In the genomic region with DNA sequence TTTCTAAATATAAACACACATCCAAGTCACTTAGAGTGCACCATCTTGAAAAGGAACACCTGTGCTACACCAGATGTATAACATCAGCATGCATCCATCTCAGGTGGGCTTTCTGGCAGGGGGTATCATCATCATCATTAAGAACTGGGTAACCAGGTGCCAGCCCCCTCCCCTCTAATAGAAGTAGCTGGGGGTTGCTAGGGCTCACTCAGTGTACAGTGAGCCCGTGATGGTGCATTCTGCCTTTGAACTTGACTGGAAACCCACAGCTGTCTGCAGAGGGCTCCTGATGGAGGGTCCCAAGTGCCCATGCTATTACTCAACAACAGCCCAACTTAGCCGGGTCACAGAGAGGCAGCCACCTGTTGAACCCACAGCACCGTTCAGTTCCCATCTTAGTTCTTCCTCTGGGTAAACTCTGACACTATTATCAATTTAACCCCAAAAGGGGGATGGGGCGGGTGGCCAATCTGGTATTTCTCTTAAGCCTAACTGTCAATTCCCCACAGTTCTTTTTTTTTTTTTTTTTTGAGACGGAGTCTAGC, we compare ENCODE assay signal across 1 cellular context.
TF ChIP-seq lines count a peak whose summit lies in the region.

No MANE protein-coding gene starts in this region.

TF ChIP-seq in IMR-90, 13 proteins besides CTCF, POLR2A, EP300 and RAD21 (continued from another document):
- TF ChIP-seq, protein P1, sequence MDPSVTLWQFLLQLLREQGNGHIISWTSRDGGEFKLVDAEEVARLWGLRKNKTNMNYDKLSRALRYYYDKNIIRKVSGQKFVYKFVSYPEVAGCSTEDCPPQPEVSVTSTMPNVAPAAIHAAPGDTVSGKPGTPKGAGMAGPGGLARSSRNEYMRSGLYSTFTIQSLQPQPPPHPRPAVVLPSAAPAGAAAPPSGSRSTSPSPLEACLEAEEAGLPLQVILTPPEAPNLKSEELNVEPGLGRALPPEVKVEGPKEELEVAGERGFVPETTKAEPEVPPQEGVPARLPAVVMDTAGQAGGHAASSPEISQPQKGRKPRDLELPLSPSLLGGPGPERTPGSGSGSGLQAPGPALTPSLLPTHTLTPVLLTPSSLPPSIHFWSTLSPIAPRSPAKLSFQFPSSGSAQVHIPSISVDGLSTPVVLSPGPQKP (IDR thresholded peaks at IDR 0.05; ENCODE audit: borderline replicate concordance, low read depth, low read length): no peak
- no peak for TF ChIP-seq RCOR1 (IDR thresholded peaks at IDR 0.05; ENCODE audit: insufficient replicate concordance, low read length)
